Comparison of ENCODE assay signal across 18 cellular contexts in genomic region chr6:158038291-158039177, GRCh38. TPM values are rescaled to one million over a fixed set of nuclear protein-coding genes. Genes with fewer than 3 reads are reported as not detected.
A peak's percentile ranks its signal among the peaks of the same experiment; 100 is the strongest.
DNase-seq lines count a peak whose midpoint lies in the region; ATAC-seq, FAIRE-seq and TF ChIP-seq lines count a peak whose summit lies in the region.
"Had no signal": no experiment of that assay in that cellular context is flagged by ENCODE, and none has a peak within 500 bp of the region (broad histone marks: within the 10 kb centered on the region; RNA-seq: fewer than 3 reads in every experiment).

No MANE protein-coding gene starts in this region.

- H2AFZ ChIP-seq in SK-N-SH (ENCODE audit: low read depth) (no peak overlapping the region), OCI-LY3 (ENCODE audit: low read depth, low read length) (no peak overlapping the region), endothelial cell of umbilical vein (ENCODE audit: low read depth, low read length) (no peak overlapping the region)

- CTCF ChIA-PET in SK-N-SH (lab: Yijun Ruan, JAX): interaction anchor here (0.8 kb wide), 1 partner anchor 16 kb away, joined by 3 read pairs; no protein-coding TSS in a partner anchor
- CTCF ChIA-PET in endothelial cell of umbilical vein (lab: Charles Lee): interaction anchor here (0.6 to 6.2 kb wide), 4 partner anchors 8 to 34 kb away, joined by 3 to 45 read pairs (median 6); no protein-coding TSS in a partner anchor
- CTCF ChIA-PET in GM10248 (lab: Yijun Ruan, JAX): interaction anchor here (1.4 to 6.7 kb wide), 2 partner anchors 11 to 19 kb away, joined by 3 to 37 read pairs; no protein-coding TSS in a partner anchor

- H3K9ac ChIP-seq in SK-N-SH (peak overlapping the region; percentile 35; the same call in 1 of the 2 replicates), OCI-LY3 (ENCODE audit: low read length) (peak overlapping the region; percentile 62; the same call in 1 of the 2 replicates), endothelial cell of umbilical vein (replicated peaks; ENCODE audit: extremely low read depth, insufficient read depth, low read length) (no peak overlapping the region)
- H3K9ac ChIP-seq: KMS-11 had no signal

- no peak for TF ChIP-seq CTCF in SK-N-SH (IDR thresholded peaks at IDR 0.05)
- TF ChIP-seq CTCF in OCI-LY3 (IDR thresholded peaks at IDR 0.05; ENCODE audit: low read depth, low read length): no peak
- TF ChIP-seq CTCF in endothelial cell of umbilical vein (IDR thresholded peaks at IDR 0.05; ENCODE audit: extremely low read depth in 1 of 2, insufficient read depth in 1 of 2, low read depth in 1 of 2, low read length in 2 of 2): no peak
- no peak for TF ChIP-seq CTCF in progenitor cell of endocrine pancreas (IDR thresholded peaks at IDR 0.05; ENCODE audit: unreplicated experiment)
- TF ChIP-seq CTCF in GM10248 (IDR thresholded peaks at IDR 0.05; ENCODE audit: control extremely low read depth, extremely low read depth, low read depth, missing control alignments): no peak

- peaks cover 49% of the 10 kb centered on the region for H3F3A ChIP-seq in SK-N-SH (replicated peaks; ENCODE audit: insufficient read depth)

- no peak for ATAC-seq in SK-N-SH treated with all-trans-retinoic acid at 6 μM for 48 hours

- no peaks in the 10 kb centered on the region for H3K9me2 ChIP-seq in SK-N-SH

- H3K4me3 Mint-ChIP-seq in progenitor cell of endocrine pancreas (ENCODE audit: low read depth): no peak overlapping the region
- H3K4me3 Mint-ChIP-seq: CD8-positive, alpha-beta memory T cell; nephron; stimulated activated memory B cell treated with anti-CD40 and anti-IgM and Interleukin-4, amounts not matched to agents 10 μg/mL and 1 μg/mL and 100 μg/mL, for 72 hours had no signal

- H3K36me3 Mint-ChIP-seq in progenitor cell of endocrine pancreas (ENCODE audit: insufficient read depth): peaks cover 10% of the 10 kb centered on the region

- H3K4me3 ChIP-seq in SK-N-SH (ENCODE audit: low read depth in 2 of 2, low read length in 1 of 2) (no peak overlapping the region), OCI-LY3 (ENCODE audit: low read length) (peak overlapping the region; percentile 78; the same call in 1 of the 2 replicates), endothelial cell of umbilical vein (replicated peaks in 1 of 3; ENCODE audit: insufficient read depth in 1 of 3, low read depth in 1 of 3, low read length in 3 of 3) (no peak overlapping the region)
- H3K4me3 ChIP-seq: esophagus muscularis mucosa had no signal

- WGBS in SK-N-SH (ENCODE audit: low lambda C conversion rate): 92% methylated on average over 16 of the region's 21 CpGs

- dilution Hi-C loops in endothelial cell of umbilical vein (cut with MboI; ENCODE audit: extremely low pct_ligation_motif_present, low sequenced_read_pairs): no loop called here

- peaks cover 2 to 42% of the 10 kb centered on the region in 2 experiments for H3K36me3 ChIP-seq in SK-N-SH (replicated peaks in 1 of 2; ENCODE audit: control insufficient read depth in 1 of 2, insufficient read depth in 2 of 2, low read length in 1 of 2)
- H3K36me3 ChIP-seq in OCI-LY3 (replicated peaks; ENCODE audit: low read depth, low read length): peaks cover 4% of the 10 kb centered on the region
- peaks cover 6 to 11% of the 10 kb centered on the region in 2 experiments for H3K36me3 ChIP-seq in endothelial cell of umbilical vein (ENCODE audit: control insufficient read depth in 2 of 2, extremely low read depth in 1 of 2, insufficient read depth in 2 of 2, low read length in 2 of 2)

- no peak for FAIRE-seq in endothelial cell of umbilical vein (lab: Jason Lieb, UNC)

- H3K4me1 Mint-ChIP-seq in progenitor cell of endocrine pancreas (ENCODE audit: low read depth): peaks cover 43% of the 10 kb centered on the region

- no peaks in the 10 kb centered on the region for H3K9me1 ChIP-seq in endothelial cell of umbilical vein (replicated peaks; ENCODE audit: control insufficient read depth, extremely low read depth, insufficient read depth, low read length)

- POLR2A ChIA-PET in SK-N-SH (lab: Yijun Ruan, JAX) (no interaction called here), endothelial cell of umbilical vein (lab: Charles Lee) (interaction anchor here (1.4 kb wide), 1 partner anchor 19 kb away, joined by 3 read pairs; no protein-coding TSS in a partner anchor), GM10248 (lab: Yijun Ruan, JAX) (no interaction called here)

- H3K27me3 Mint-ChIP-seq in progenitor cell of endocrine pancreas: no peaks in the 10 kb centered on the region
- H3K27me3 Mint-ChIP-seq: CD8-positive, alpha-beta memory T cell; stimulated activated memory B cell treated with anti-CD40 and anti-IgM and Interleukin-4, amounts not matched to agents 10 μg/mL and 1 μg/mL and 100 μg/mL, for 72 hours had no signal

- peak overlapping the region in 1 of 2 experiments; percentile 99; a peak in 2 of 4 replicates for H3K27ac ChIP-seq in SK-N-SH (ENCODE audit: low read depth in 2 of 2, low read length in 1 of 2)
- peak overlapping the region; percentile 90 for H3K27ac ChIP-seq in OCI-LY3 (ENCODE audit: low read length)
- peak overlapping the region; percentile 99 for H3K27ac ChIP-seq in endothelial cell of umbilical vein (ENCODE audit: insufficient read depth, low read depth, low read length)
- H3K27ac ChIP-seq: KMS-11 had no signal

- TF ChIP-seq EP300 in SK-N-SH (IDR thresholded peaks at IDR 0.05; ENCODE audit: borderline replicate concordance in 1 of 2, low read depth in 1 of 2, low read length in 1 of 2): no peak

- intact Hi-C loops in endothelial cell of umbilical vein (cut with micrococcal nuclease): no loop called here

- H3K4me1 ChIP-seq in SK-N-SH (ENCODE audit: control insufficient read depth in 1 of 2, insufficient read depth in 2 of 2, low read depth in 1 of 2, low read length in 1 of 2): peaks cover 39 to 49% of the 10 kb centered on the region in 2 experiments
- peaks cover 64% of the 10 kb centered on the region for H3K4me1 ChIP-seq in OCI-LY3 (ENCODE audit: low read length)
- H3K4me1 ChIP-seq in endothelial cell of umbilical vein (ENCODE audit: control insufficient read depth, extremely low read depth, insufficient read depth, low read length): peaks cover 38% of the 10 kb centered on the region

- H3K79me2 ChIP-seq in SK-N-SH (ENCODE audit: insufficient read depth) (peaks cover 74% of the 10 kb centered on the region), OCI-LY3 (ENCODE audit: low read length) (0 out of 2 replicates have a peak, but pooled peaks cover 4% of the 10 kb centered on the region), endothelial cell of umbilical vein (ENCODE audit: control insufficient read depth, insufficient read depth, low read length) (peaks cover 24% of the 10 kb centered on the region)

- TF ChIP-seq RAD21 in SK-N-SH (IDR thresholded peaks at IDR 0.05; ENCODE audit: low read length): no peak

- H3K27ac Mint-ChIP-seq in progenitor cell of endocrine pancreas: peak overlapping the region; percentile 87
- H3K27ac Mint-ChIP-seq: stimulated activated memory B cell treated with anti-CD40 and anti-IgM and Interleukin-4, amounts not matched to agents 10 μg/mL and 1 μg/mL and 100 μg/mL, for 72 hours had no signal

- peaks cover 4% of the 10 kb centered on the region for H3K9me3 Mint-ChIP-seq in progenitor cell of endocrine pancreas (ENCODE audit: low read depth)
- H3K9me3 Mint-ChIP-seq: activated naive CD4-positive, alpha-beta T cell treated with anti-CD3 and anti-CD28 coated beads, Interleukin-2, amount 50 U/mL, for 72 hours; CD8-positive, alpha-beta memory T cell had no signal

- H4K20me1 ChIP-seq in SK-N-SH (ENCODE audit: insufficient read depth) (no peaks in the 10 kb centered on the region), OCI-LY3 (ENCODE audit: insufficient read depth, low read length) (no peaks in the 10 kb centered on the region), endothelial cell of umbilical vein (replicated peaks; ENCODE audit: control insufficient read depth, extremely low read depth, insufficient read depth, low read length) (no peaks in the 10 kb centered on the region)

- peak overlapping the region; percentile 43; the same call in 1 of the 2 replicates for H3K4me2 ChIP-seq in SK-N-SH
- H3K4me2 ChIP-seq in OCI-LY3 (ENCODE audit: low read length): peak overlapping the region; percentile 100
- no peak overlapping the region for H3K4me2 ChIP-seq in endothelial cell of umbilical vein (ENCODE audit: insufficient read depth, low read length)
- H3K4me2 ChIP-seq: KMS-11 had no signal

- H3K9me3 ChIP-seq in SK-N-SH (no peaks in the 10 kb centered on the region), OCI-LY3 (ENCODE audit: insufficient read depth, low read length) (no peaks in the 10 kb centered on the region), endothelial cell of umbilical vein (replicated peaks; ENCODE audit: control insufficient read depth, insufficient read depth, low read length) (no peaks in the 10 kb centered on the region)
- H3K9me3 ChIP-seq: esophagus muscularis mucosa had no signal

- DNase-seq in SK-N-SH: no peak
- DNase-seq in endothelial cell of umbilical vein (ENCODE audit: low read depth, low spot score): no peak
- DNase-seq in progenitor cell of endocrine pancreas (ENCODE audit: low spot score, unreplicated experiment): no peak
- DNase-seq in GM10248 (ENCODE audit: extremely low spot score): no peak
- no peak for DNase-seq in AG08395 (ENCODE audit: low spot score)
- DNase-seq in HT-29 (ENCODE audit: low spot score): no peak
- DNase-seq: activated CD4-positive, alpha-beta T cell treated with anti-CD3 and anti-CD28 coated beads, Interleukin-2, amount 50 U/mL, for 48 hours; NCI-H1436 treated with DMSO at 0.1 percent for 48 hours; retina; stimulated activated CD4-positive, alpha-beta T cell treated with anti-CD3 and anti-CD28 coated beads, Interleukin-4, amount 100 ng/mL, for 4 hours had no signal

- H3K27me3 ChIP-seq in SK-N-SH (ENCODE audit: insufficient read depth) (no peaks in the 10 kb centered on the region), OCI-LY3 (ENCODE audit: low read depth, low read length) (no peaks in the 10 kb centered on the region), endothelial cell of umbilical vein (ENCODE audit: control insufficient read depth in 2 of 2, insufficient read depth in 2 of 2, low read length in 2 of 2) (no peaks in the 10 kb centered on the region)
- H3K27me3 ChIP-seq: esophagus muscularis mucosa had no signal

- BruUV-seq in endothelial cell of umbilical vein (replicated peaks; lab: Mats Ljungman, UMichigan): no TSS peak

- no peak for TF ChIP-seq POLR2A in endothelial cell of umbilical vein (IDR thresholded peaks at IDR 0.05; ENCODE audit: low read depth, low read length)

RNA-seq across cellular contexts. Expression of gene SYNJ2, which starts 56.9 kb away (rescaled TPM):
- polyA plus RNA-seq in SK-N-SH (2012; rRNA removed) (35.3 and 40.0 TPM in 2 replicates), endothelial cell of umbilical vein (32.4 and 35.1 TPM in 2 replicates)
- polyA plus RNA-seq in SK-N-SH (2012; cell fraction: cytosol; rRNA removed): 28.3 and 33.0 TPM in 2 replicates
- 56.9 and 66.8 TPM in 2 replicates for polyA plus RNA-seq in SK-N-SH (2012; cell fraction: nucleus; rRNA removed)
- total RNA-seq in endothelial cell of umbilical vein (71.8 and 78.2 TPM in 2 replicates), progenitor cell of endocrine pancreas (18.9 and 22.2 TPM in 2 replicates)
- polyA plus RNA-seq in endothelial cell of umbilical vein (2011; cell fraction: cytosol; rRNA removed): 42.1 and 44.6 TPM in 2 replicates
- 85.0 and 90.0 TPM in 2 replicates for polyA plus RNA-seq in endothelial cell of umbilical vein (2011; cell fraction: nucleus; rRNA removed)
- 28.3 and 54.5 TPM in 2 replicates for polyA plus RNA-seq in endothelial cell of umbilical vein (2012)
- 76.8 and 82.3 TPM in 2 replicates for polyA minus RNA-seq in endothelial cell of umbilical vein
- 12.2 TPM for polyA minus RNA-seq in endothelial cell of umbilical vein (2011; cell fraction: cytosol; rRNA and poly(A)+ RNA removed)
- polyA minus RNA-seq in endothelial cell of umbilical vein (2011; cell fraction: nucleus; rRNA and poly(A)+ RNA removed): 77.9 and 82.2 TPM in 2 replicates
- 26.9 and 27.5 TPM in 2 replicates for total RNA-seq in HT-29 (2014; rRNA removed; shearing (Covaris generic))
